Comparison of ENCODE assay signal across 1 cellular context in genomic region chr1:165697881-165698842, GRCh38.
TF ChIP-seq lines count a peak whose summit lies in the region.

ALDH9A1 (minus strand) TSS chr1:165698562; CDS start chr1:165698558, 4 bp downstream.

TF ChIP-seq in HEK293, 187 proteins besides CTCF, POLR2A, EP300 and RAD21 (continued from another document and continues in another):
- TF ChIP-seq, protein P1, sequence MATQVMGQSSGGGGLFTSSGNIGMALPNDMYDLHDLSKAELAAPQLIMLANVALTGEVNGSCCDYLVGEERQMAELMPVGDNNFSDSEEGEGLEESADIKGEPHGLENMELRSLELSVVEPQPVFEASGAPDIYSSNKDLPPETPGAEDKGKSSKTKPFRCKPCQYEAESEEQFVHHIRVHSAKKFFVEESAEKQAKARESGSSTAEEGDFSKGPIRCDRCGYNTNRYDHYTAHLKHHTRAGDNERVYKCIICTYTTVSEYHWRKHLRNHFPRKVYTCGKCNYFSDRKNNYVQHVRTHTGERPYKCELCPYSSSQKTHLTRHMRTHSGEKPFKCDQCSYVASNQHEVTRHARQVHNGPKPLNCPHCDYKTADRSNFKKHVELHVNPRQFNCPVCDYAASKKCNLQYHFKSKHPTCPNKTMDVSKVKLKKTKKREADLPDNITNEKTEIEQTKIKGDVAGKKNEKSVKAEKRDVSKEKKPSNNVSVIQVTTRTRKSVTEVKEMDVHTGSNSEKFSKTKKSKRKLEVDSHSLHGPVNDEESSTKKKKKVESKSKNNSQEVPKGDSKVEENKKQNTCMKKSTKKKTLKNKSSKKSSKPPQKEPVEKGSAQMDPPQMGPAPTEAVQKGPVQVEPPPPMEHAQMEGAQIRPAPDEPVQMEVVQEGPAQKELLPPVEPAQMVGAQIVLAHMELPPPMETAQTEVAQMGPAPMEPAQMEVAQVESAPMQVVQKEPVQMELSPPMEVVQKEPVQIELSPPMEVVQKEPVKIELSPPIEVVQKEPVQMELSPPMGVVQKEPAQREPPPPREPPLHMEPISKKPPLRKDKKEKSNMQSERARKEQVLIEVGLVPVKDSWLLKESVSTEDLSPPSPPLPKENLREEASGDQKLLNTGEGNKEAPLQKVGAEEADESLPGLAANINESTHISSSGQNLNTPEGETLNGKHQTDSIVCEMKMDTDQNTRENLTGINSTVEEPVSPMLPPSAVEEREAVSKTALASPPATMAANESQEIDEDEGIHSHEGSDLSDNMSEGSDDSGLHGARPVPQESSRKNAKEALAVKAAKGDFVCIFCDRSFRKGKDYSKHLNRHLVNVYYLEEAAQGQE (tag by site-specific recombination; IDR thresholded peaks at IDR 0.05): no peak
- no peak for TF ChIP-seq ZNF292 (tag by site-specific recombination; IDR thresholded peaks at IDR 0.05; ENCODE audit: borderline replicate concordance, low read depth)
- no peak for TF ChIP-seq ZNF776 (tag by site-specific recombination; IDR thresholded peaks at IDR 0.05; ENCODE audit: borderline replicate concordance)
- peak; percentile 49; the same call in 1 of the 2 replicates for TF ChIP-seq ZNF692 (tag by site-specific recombination; IDR thresholded peaks at IDR 0.05)
- peak; percentile 57; the same call in 1 of the 2 replicates for TF ChIP-seq ZNF394 (tag by site-specific recombination; IDR thresholded peaks at IDR 0.05; ENCODE audit: borderline replicate concordance)
- TF ChIP-seq ZNF37A (tag by site-specific recombination; IDR thresholded peaks at IDR 0.05): no peak
- TF ChIP-seq ZNF639 (tag by site-specific recombination; IDR thresholded peaks at IDR 0.05): no peak; the same call in none of the 2 replicates
- no peak for TF ChIP-seq ZNF16 (tag by site-specific recombination; IDR thresholded peaks at IDR 0.05; ENCODE audit: low read depth)
- TF ChIP-seq ZNF660 (tag by site-specific recombination; IDR thresholded peaks at IDR 0.05): peak; percentile 73; the same call in 1 of the 2 replicates
- no peak for TF ChIP-seq ZNF416 (tag by site-specific recombination; IDR thresholded peaks at IDR 0.05)
- TF ChIP-seq, protein P2, sequence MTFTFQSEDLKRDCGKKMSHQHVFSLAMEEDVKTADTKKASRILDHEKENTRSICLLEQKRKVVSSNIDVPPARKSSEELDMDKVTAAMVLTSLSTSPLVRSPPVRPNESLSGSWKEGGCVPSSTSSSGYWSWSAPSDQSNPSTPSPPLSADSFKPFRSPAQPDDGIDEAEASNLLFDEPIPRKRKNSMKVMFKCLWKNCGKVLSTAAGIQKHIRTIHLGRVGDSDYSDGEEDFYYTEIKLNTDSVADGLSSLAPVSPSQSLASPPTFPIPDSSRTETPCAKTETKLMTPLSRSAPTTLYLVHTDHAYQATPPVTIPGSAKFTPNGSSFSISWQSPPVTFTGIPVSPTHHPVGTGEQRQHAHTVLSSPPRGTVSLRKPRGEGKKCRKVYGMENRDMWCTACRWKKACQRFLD (tag by site-specific recombination; IDR thresholded peaks at IDR 0.05): no peak
- no peak for TF ChIP-seq ZNF626 (tag by site-specific recombination; IDR thresholded peaks at IDR 0.05)
- no peak for TF ChIP-seq ZNF138 (tag by site-specific recombination; IDR thresholded peaks at IDR 0.05; ENCODE audit: borderline replicate concordance)
- no peak for TF ChIP-seq HOXC10 (CRISPR knock-in tag; IDR thresholded peaks at IDR 0.05)
- TF ChIP-seq, protein P3, sequence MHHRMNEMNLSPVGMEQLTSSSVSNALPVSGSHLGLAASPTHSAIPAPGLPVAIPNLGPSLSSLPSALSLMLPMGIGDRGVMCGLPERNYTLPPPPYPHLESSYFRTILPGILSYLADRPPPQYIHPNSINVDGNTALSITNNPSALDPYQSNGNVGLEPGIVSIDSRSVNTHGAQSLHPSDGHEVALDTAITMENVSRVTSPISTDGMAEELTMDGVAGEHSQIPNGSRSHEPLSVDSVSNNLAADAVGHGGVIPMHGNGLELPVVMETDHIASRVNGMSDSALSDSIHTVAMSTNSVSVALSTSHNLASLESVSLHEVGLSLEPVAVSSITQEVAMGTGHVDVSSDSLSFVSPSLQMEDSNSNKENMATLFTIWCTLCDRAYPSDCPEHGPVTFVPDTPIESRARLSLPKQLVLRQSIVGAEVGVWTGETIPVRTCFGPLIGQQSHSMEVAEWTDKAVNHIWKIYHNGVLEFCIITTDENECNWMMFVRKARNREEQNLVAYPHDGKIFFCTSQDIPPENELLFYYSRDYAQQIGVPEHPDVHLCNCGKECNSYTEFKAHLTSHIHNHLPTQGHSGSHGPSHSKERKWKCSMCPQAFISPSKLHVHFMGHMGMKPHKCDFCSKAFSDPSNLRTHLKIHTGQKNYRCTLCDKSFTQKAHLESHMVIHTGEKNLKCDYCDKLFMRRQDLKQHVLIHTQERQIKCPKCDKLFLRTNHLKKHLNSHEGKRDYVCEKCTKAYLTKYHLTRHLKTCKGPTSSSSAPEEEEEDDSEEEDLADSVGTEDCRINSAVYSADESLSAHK (tag by site-specific recombination; IDR thresholded peaks at IDR 0.05): no peak; the same call in 1 of the 2 replicates
- TF ChIP-seq ZNF747 (tag by site-specific recombination; IDR thresholded peaks at IDR 0.05): no peak
- no peak for TF ChIP-seq ZNF670 (tag by site-specific recombination; IDR thresholded peaks at IDR 0.05; ENCODE audit: low read depth)
- TF ChIP-seq ZNF645 (tag by site-specific recombination; IDR thresholded peaks at IDR 0.05): no peak
- TF ChIP-seq, protein P4, sequence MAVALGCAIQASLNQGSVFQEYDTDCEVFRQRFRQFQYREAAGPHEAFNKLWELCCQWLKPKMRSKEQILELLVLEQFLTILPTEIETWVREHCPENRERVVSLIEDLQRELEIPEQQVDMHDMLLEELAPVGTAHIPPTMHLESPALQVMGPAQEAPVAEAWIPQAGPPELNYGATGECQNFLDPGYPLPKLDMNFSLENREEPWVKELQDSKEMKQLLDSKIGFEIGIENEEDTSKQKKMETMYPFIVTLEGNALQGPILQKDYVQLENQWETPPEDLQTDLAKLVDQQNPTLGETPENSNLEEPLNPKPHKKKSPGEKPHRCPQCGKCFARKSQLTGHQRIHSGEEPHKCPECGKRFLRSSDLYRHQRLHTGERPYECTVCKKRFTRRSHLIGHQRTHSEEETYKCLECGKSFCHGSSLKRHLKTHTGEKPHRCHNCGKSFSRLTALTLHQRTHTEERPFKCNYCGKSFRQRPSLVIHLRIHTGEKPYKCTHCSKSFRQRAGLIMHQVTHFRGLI (tag by site-specific recombination; IDR thresholded peaks at IDR 0.05): 0 out of 2 replicates have a peak, but pooled peaks have one; percentile 18
- TF ChIP-seq ZNF768 (tag by site-specific recombination; IDR thresholded peaks at IDR 0.05): no peak
- no peak for TF ChIP-seq ZSCAN16 (tag by site-specific recombination; IDR thresholded peaks at IDR 0.05)
- TF ChIP-seq ZNF174 (tag by site-specific recombination; IDR thresholded peaks at IDR 0.05): no peak
- peak; percentile 84 for TF ChIP-seq ZNF2 (tag by site-specific recombination; IDR thresholded peaks at IDR 0.05)
- TF ChIP-seq ZBTB7A (tag by site-specific recombination; IDR thresholded peaks at IDR 0.05; ENCODE audit: low read depth): peak; percentile 29; the same call in 1 of the 2 replicates
- no peak for TF ChIP-seq ZNF664 (tag by site-specific recombination; IDR thresholded peaks at IDR 0.05)
- peak; percentile 62; the same call in 1 of the 2 replicates for TF ChIP-seq ZNF391 (tag by site-specific recombination; IDR thresholded peaks at IDR 0.05; ENCODE audit: borderline replicate concordance, low read depth)
- no peak; the same call in 1 of the 2 replicates for TF ChIP-seq ZNF623 (tag by site-specific recombination; IDR thresholded peaks at IDR 0.05)
- TF ChIP-seq ZNF404 (tag by site-specific recombination; IDR thresholded peaks at IDR 0.05): no peak
- TF ChIP-seq ELK4 (IDR thresholded peaks at IDR 0.05; ENCODE audit: borderline replicate concordance, low read depth, low read length): no peak
- TF ChIP-seq ZNF423 (tag by site-specific recombination; IDR thresholded peaks at IDR 0.05): no peak
- TF ChIP-seq ZNF133 (tag by site-specific recombination; IDR thresholded peaks at IDR 0.05): no peak
- no peak; the same call in 1 of the 2 replicates for TF ChIP-seq ZSCAN5A (tag by site-specific recombination; IDR thresholded peaks at IDR 0.05)
- peak; percentile 54; the same call in 1 of the 2 replicates for TF ChIP-seq ZNF843 (tag by site-specific recombination; IDR thresholded peaks at IDR 0.05)
- peak; percentile 63 for TF ChIP-seq KLF8 (tag by site-specific recombination; IDR thresholded peaks at IDR 0.05)
- TF ChIP-seq ZNF529 (tag by site-specific recombination; IDR thresholded peaks at IDR 0.05; ENCODE audit: insufficient replicate concordance): no peak
- TF ChIP-seq ZNF350 (tag by site-specific recombination; IDR thresholded peaks at IDR 0.05): no peak
- TF ChIP-seq ZNF549 (tag by site-specific recombination; IDR thresholded peaks at IDR 0.05): no peak
- no peak for TF ChIP-seq ZNF223 (tag by site-specific recombination; IDR thresholded peaks at IDR 0.05)
- peak; percentile 66; the same call in 1 of the 2 replicates for TF ChIP-seq SCRT2 (tag by site-specific recombination; IDR thresholded peaks at IDR 0.05)
- TF ChIP-seq PBX3 (CRISPR knock-in tag; IDR thresholded peaks at IDR 0.05): no peak; the same call in 1 of the 2 replicates
- TF ChIP-seq ZNF23 (tag by site-specific recombination; IDR thresholded peaks at IDR 0.05; ENCODE audit: borderline replicate concordance): no peak
- TF ChIP-seq SETDB1 (IDR thresholded peaks at IDR 0.05; ENCODE audit: insufficient read length, low read length): no peak
- TF ChIP-seq ZNF621 (tag by site-specific recombination; IDR thresholded peaks at IDR 0.05): no peak
- no peak for TF ChIP-seq ZNF488 (tag by site-specific recombination; IDR thresholded peaks at IDR 0.05)
